In the genomic region with DNA sequence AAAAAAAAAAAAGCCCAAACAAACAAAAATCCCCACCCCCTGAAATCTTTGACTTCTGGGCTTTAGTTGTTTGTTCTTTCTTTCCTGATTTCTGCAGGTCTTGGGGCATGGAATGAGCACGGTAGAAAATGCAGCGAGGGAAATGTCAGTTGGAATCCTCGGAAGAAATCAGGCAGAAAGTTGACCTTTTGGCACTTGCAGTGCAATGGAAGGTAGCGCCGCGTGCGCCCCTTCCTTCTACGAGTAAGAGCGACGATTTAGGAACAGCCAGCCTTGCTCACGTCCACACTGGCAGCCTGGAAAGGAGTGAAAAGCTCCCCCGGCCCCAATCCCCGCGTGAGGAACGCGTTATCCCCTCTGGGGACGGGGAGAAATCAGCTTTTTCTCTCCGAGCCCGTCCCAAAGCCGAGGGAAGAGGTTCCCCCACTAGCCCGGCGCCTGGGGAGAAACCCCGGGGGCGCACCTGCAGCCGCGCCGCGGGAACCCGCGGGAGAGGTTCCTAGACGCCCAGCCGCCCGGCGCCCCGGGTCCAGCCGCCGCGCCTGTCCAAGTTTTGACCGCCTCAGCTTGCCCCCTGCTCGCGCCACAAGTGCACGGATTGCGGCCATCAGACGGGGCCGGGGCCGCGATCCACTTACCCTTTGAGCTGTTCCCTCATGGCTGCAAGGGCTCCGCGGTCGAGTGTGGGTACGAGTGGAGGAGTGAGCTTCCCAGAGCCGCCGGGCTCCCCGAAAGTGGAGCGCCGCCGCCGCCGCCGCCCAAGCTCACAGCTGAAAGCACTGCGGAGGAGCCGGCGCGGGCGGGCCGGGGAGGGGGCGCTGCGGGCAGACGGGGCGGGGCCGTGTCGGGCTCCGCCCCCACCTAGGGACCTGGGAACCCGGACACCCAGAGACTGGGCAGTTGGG, we compare ENCODE assay signal across 2 cellular contexts.
TF ChIP-seq lines count a peak whose summit lies in the region.

No MANE protein-coding gene starts in this region.

TF ChIP-seq in HEK293, 187 proteins besides CTCF, POLR2A, EP300 and RAD21 (continued from another document):
- TF ChIP-seq, protein P1, sequence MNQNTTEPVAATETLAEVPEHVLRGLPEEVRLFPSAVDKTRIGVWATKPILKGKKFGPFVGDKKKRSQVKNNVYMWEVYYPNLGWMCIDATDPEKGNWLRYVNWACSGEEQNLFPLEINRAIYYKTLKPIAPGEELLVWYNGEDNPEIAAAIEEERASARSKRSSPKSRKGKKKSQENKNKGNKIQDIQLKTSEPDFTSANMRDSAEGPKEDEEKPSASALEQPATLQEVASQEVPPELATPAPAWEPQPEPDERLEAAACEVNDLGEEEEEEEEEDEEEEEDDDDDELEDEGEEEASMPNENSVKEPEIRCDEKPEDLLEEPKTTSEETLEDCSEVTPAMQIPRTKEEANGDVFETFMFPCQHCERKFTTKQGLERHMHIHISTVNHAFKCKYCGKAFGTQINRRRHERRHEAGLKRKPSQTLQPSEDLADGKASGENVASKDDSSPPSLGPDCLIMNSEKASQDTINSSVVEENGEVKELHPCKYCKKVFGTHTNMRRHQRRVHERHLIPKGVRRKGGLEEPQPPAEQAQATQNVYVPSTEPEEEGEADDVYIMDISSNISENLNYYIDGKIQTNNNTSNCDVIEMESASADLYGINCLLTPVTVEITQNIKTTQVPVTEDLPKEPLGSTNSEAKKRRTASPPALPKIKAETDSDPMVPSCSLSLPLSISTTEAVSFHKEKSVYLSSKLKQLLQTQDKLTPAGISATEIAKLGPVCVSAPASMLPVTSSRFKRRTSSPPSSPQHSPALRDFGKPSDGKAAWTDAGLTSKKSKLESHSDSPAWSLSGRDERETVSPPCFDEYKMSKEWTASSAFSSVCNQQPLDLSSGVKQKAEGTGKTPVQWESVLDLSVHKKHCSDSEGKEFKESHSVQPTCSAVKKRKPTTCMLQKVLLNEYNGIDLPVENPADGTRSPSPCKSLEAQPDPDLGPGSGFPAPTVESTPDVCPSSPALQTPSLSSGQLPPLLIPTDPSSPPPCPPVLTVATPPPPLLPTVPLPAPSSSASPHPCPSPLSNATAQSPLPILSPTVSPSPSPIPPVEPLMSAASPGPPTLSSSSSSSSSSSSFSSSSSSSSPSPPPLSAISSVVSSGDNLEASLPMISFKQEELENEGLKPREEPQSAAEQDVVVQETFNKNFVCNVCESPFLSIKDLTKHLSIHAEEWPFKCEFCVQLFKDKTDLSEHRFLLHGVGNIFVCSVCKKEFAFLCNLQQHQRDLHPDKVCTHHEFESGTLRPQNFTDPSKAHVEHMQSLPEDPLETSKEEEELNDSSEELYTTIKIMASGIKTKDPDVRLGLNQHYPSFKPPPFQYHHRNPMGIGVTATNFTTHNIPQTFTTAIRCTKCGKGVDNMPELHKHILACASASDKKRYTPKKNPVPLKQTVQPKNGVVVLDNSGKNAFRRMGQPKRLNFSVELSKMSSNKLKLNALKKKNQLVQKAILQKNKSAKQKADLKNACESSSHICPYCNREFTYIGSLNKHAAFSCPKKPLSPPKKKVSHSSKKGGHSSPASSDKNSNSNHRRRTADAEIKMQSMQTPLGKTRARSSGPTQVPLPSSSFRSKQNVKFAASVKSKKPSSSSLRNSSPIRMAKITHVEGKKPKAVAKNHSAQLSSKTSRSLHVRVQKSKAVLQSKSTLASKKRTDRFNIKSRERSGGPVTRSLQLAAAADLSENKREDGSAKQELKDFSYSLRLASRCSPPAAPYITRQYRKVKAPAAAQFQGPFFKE (tag by site-specific recombination; IDR thresholded peaks at IDR 0.05; ENCODE audit: borderline replicate concordance): no peak
- TF ChIP-seq ZNF76 (tag by site-specific recombination; IDR thresholded peaks at IDR 0.05; ENCODE audit: borderline replicate concordance, low read depth) (no peak), ZNF341 (tag by site-specific recombination; IDR thresholded peaks at IDR 0.05; ENCODE audit: low read depth) (peak; percentile 50; the same call in 1 of the 2 replicates), GLIS1 (tag by site-specific recombination; IDR thresholded peaks at IDR 0.05) (no peak)
TF ChIP-seq in HEK293: peak in this region for 8.

TF ChIP-seq in GM12878, 131 proteins besides CTCF, POLR2A, EP300 and RAD21 (continued from another document):
- TF ChIP-seq, protein P2, sequence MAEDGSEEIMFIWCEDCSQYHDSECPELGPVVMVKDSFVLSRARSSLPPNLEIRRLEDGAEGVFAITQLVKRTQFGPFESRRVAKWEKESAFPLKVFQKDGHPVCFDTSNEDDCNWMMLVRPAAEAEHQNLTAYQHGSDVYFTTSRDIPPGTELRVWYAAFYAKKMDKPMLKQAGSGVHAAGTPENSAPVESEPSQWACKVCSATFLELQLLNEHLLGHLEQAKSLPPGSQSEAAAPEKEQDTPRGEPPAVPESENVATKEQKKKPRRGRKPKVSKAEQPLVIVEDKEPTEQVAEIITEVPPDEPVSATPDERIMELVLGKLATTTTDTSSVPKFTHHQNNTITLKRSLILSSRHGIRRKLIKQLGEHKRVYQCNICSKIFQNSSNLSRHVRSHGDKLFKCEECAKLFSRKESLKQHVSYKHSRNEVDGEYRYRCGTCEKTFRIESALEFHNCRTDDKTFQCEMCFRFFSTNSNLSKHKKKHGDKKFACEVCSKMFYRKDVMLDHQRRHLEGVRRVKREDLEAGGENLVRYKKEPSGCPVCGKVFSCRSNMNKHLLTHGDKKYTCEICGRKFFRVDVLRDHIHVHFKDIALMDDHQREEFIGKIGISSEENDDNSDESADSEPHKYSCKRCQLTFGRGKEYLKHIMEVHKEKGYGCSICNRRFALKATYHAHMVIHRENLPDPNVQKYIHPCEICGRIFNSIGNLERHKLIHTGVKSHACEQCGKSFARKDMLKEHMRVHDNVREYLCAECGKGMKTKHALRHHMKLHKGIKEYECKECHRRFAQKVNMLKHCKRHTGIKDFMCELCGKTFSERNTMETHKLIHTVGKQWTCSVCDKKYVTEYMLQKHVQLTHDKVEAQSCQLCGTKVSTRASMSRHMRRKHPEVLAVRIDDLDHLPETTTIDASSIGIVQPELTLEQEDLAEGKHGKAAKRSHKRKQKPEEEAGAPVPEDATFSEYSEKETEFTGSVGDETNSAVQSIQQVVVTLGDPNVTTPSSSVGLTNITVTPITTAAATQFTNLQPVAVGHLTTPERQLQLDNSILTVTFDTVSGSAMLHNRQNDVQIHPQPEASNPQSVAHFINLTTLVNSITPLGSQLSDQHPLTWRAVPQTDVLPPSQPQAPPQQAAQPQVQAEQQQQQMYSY (CRISPR knock-in tag; IDR thresholded peaks at IDR 0.05): no peak
- no peak for TF ChIP-seq CBX5 (IDR thresholded peaks at IDR 0.05; ENCODE audit: low read depth)
- 0 out of 2 replicates have a peak, but pooled peaks have one; percentile 43 for TF ChIP-seq DPF2 (IDR thresholded peaks at IDR 0.05)
- TF ChIP-seq NR2F1 (conservative IDR thresholded peaks at IDR 0.05): 0 out of 2 replicates have a peak, but pooled peaks have one; percentile 38
- TF ChIP-seq, protein P3, sequence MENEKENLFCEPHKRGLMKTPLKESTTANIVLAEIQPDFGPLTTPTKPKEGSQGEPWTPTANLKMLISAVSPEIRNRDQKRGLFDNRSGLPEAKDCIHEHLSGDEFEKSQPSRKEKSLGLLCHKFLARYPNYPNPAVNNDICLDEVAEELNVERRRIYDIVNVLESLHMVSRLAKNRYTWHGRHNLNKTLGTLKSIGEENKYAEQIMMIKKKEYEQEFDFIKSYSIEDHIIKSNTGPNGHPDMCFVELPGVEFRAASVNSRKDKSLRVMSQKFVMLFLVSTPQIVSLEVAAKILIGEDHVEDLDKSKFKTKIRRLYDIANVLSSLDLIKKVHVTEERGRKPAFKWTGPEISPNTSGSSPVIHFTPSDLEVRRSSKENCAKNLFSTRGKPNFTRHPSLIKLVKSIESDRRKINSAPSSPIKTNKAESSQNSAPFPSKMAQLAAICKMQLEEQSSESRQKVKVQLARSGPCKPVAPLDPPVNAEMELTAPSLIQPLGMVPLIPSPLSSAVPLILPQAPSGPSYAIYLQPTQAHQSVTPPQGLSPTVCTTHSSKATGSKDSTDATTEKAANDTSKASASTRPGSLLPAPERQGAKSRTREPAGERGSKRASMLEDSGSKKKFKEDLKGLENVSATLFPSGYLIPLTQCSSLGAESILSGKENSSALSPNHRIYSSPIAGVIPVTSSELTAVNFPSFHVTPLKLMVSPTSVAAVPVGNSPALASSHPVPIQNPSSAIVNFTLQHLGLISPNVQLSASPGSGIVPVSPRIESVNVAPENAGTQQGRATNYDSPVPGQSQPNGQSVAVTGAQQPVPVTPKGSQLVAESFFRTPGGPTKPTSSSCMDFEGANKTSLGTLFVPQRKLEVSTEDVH (IDR thresholded peaks at IDR 0.05; ENCODE audit: low read depth, partially characterized antibody): no peak
